8 cellular contexts compared by ENCODE assay signal in genomic region chr20:45970646-45971424, GRCh38. TPM values are rescaled to one million over a fixed set of nuclear protein-coding genes. Genes with fewer than 3 reads are reported as not detected.
A peak's percentile ranks its signal among the peaks of the same experiment; 100 is the strongest.
DNase-seq lines count a peak whose midpoint lies in the region; ATAC-seq, FAIRE-seq and TF ChIP-seq lines count a peak whose summit lies in the region.

No MANE protein-coding gene starts in this region.

- intact Hi-C loops in activated CD4-positive, alpha-beta T cell treated with anti-CD3 and anti-CD28 coated beads, Interleukin-2, amount 10 ng/mL, durations not matched to agents 24 days and 14 days (cut with micrococcal nuclease): loop anchor here (2.0 to 5.0 kb wide), 2 partner anchors 36 to 172 kb away; partner anchors contain the start of gene MMP9
- intact Hi-C loops in body of pancreas (cut with DNase I): no loop called here

- no peak for DNase-seq in activated CD4-positive, alpha-beta T cell treated with anti-CD3 and anti-CD28 coated beads, Interleukin-2, amount 10 ng/mL, durations not matched to agents 24 days and 14 days
- no peak for DNase-seq in activated CD4-positive, alpha-beta T cell treated with anti-CD3 and anti-CD28 coated beads, Interleukin-2, amount 50 U/mL, for 4 hours
- no peak for DNase-seq in Jurkat, Clone E6-1 (ENCODE audit: low read depth, low spot score)
- DNase-seq in body of pancreas (peak in 3 of 4 donors; percentile 33 to 44 (median 35)), keratinocyte (ENCODE audit: low read depth, low spot score) (no peak), ACHN (no peak), NCI-H69 (lab: John Stamatoyannopoulos, UW) (no peak)
- DNase-seq in stimulated activated naive B cell treated with anti-CD40 and anti-IgM and Interleukin-4, amounts not matched to agents 10 μg/mL and 1 μg/mL and 100 μg/mL, for 72 hours: peak; percentile 33

- in situ Hi-C loops in ACHN (cut with HindIII; ENCODE audit: low pct_ligation_motif_present, low pct_unique_long_range_greater_than_20kb, low sequenced_read_pairs): no loop called here

- peaks cover 22% of the 10 kb centered on the region for H3K36me3 Mint-ChIP-seq in activated CD4-positive, alpha-beta T cell treated with anti-CD3 and anti-CD28 coated beads, Interleukin-2, amount 10 ng/mL, durations not matched to agents 24 days and 14 days (ENCODE audit: low read depth)
- H3K36me3 Mint-ChIP-seq in stimulated activated naive B cell treated with anti-CD40 and anti-IgM and Interleukin-4, amounts not matched to agents 10 μg/mL and 1 μg/mL and 100 μg/mL, for 72 hours: peaks cover 12 to 30% of the 10 kb centered on the region in 2 donors

- H3K4me1 ChIP-seq in body of pancreas: peaks cover 26% of the 10 kb centered on the region
- H3K4me1 ChIP-seq in keratinocyte (ENCODE audit: control insufficient read depth, extremely low read depth, insufficient read depth, low read length): peaks cover 23% of the 10 kb centered on the region

- no peaks in the 10 kb centered on the region for H3K9me1 ChIP-seq in keratinocyte (ENCODE audit: control insufficient read depth, extremely low read depth, insufficient read depth, low read length)

- dilution Hi-C loops in keratinocyte (cut with MboI; ENCODE audit: extremely low pct_ligation_motif_present, low sequenced_read_pairs): no loop called here

- H3K4me3 Mint-ChIP-seq in activated CD4-positive, alpha-beta T cell treated with anti-CD3 and anti-CD28 coated beads, Interleukin-2, amount 10 ng/mL, durations not matched to agents 24 days and 14 days: peak overlapping the region; percentile 93
- peak overlapping the region; percentile 87 to 94 for H3K4me3 Mint-ChIP-seq in stimulated activated naive B cell treated with anti-CD40 and anti-IgM and Interleukin-4, amounts not matched to agents 10 μg/mL and 1 μg/mL and 100 μg/mL, for 72 hours

- no peaks in the 10 kb centered on the region for H4K20me1 ChIP-seq in keratinocyte (ENCODE audit: control insufficient read depth, extremely low read depth, insufficient read depth, low read length)

- H3K4me2 ChIP-seq in keratinocyte (ENCODE audit: control insufficient read depth, extremely low read depth, insufficient read depth, low read depth, low read length): peak overlapping the region; percentile 95

- H3K27me3 Mint-ChIP-seq in activated CD4-positive, alpha-beta T cell treated with anti-CD3 and anti-CD28 coated beads, Interleukin-2, amount 10 ng/mL, durations not matched to agents 24 days and 14 days: no peaks in the 10 kb centered on the region
- peaks cover 1 to 3% of the 10 kb centered on the region in 2 donors for H3K27me3 Mint-ChIP-seq in stimulated activated naive B cell treated with anti-CD40 and anti-IgM and Interleukin-4, amounts not matched to agents 10 μg/mL and 1 μg/mL and 100 μg/mL, for 72 hours

- peaks cover 15% of the 10 kb centered on the region for H3K4me1 Mint-ChIP-seq in activated CD4-positive, alpha-beta T cell treated with anti-CD3 and anti-CD28 coated beads, Interleukin-2, amount 10 ng/mL, durations not matched to agents 24 days and 14 days
- H3K4me1 Mint-ChIP-seq in stimulated activated naive B cell treated with anti-CD40 and anti-IgM and Interleukin-4, amounts not matched to agents 10 μg/mL and 1 μg/mL and 100 μg/mL, for 72 hours: peaks cover 17 to 33% of the 10 kb centered on the region in 2 donors

- H3K9me3 ChIP-seq in body of pancreas (no peaks in the 10 kb centered on the region), keratinocyte (ENCODE audit: control insufficient read depth, low read depth, low read length) (no peaks in the 10 kb centered on the region)

- no peak for FAIRE-seq in keratinocyte (lab: Jason Lieb, UNC)

- ATAC-seq in body of pancreas: no peak
- peak; percentile 6 to 14 for ATAC-seq in stimulated activated naive B cell treated with anti-CD40 and anti-IgM and Interleukin-4, amounts not matched to agents 10 μg/mL and 1 μg/mL and 100 μg/mL, for 72 hours (replicated peaks)

- H3K4me3 ChIP-seq in Jurkat, Clone E6-1 (ENCODE audit: low read length): peak overlapping the region; percentile 98
- H3K4me3 ChIP-seq in body of pancreas (peak overlapping the region; percentile 91 to 98), keratinocyte (ENCODE audit: control insufficient read depth in 2 of 3, extremely low read depth in 1 of 3, insufficient read depth in 2 of 3, low read depth in 1 of 3, low read length in 3 of 3) (peak overlapping the region; percentile 86 to 94 (median 89))

- 6 to 31% methylated on average over 4 to 33 of the region's 34 CpGs for WGBS in body of pancreas, 2 donors

- peak overlapping the region; percentile 96 to 100 (median 98) for H3K27ac ChIP-seq in body of pancreas
- H3K27ac ChIP-seq in keratinocyte (ENCODE audit: control insufficient read depth, insufficient read depth, low read length): peak overlapping the region; percentile 100

- H2AFZ ChIP-seq in keratinocyte (ENCODE audit: control insufficient read depth, low read length): peak overlapping the region; percentile 46

- H3K36me3 ChIP-seq in body of pancreas (replicated peaks in 1 of 2; ENCODE audit: insufficient read depth in 1 of 2, low read depth in 2 of 2) (peaks cover 6 to 12% of the 10 kb centered on the region in 2 donors), keratinocyte (ENCODE audit: control insufficient read depth in 2 of 2, extremely low read depth in 1 of 2, insufficient read depth in 2 of 2, low read length in 2 of 2) (peaks cover 25 to 29% of the 10 kb centered on the region in 2 experiments)

- TF ChIP-seq CTCF in body of pancreas (IDR thresholded peaks at IDR 0.05): no peak
- TF ChIP-seq CTCF in keratinocyte (optimal IDR thresholded peaks at IDR 0.05 in 1 of 3, IDR thresholded peaks at IDR 0.05 in 1 of 3, conservative IDR thresholded peaks at IDR 0.05 in 1 of 3; ENCODE audit: extremely low read depth in 1 of 3, insufficient read depth in 2 of 3, low read length in 3 of 3): no peak

- TF ChIP-seq POLR2A in body of pancreas (IDR thresholded peaks at IDR 0.05): no peak

- H3K79me2 ChIP-seq in keratinocyte (ENCODE audit: control insufficient read depth, insufficient read depth, low read length): peaks cover 34% of the 10 kb centered on the region

- peak overlapping the region; percentile 100 for H3K9ac ChIP-seq in keratinocyte (ENCODE audit: control insufficient read depth, extremely low read depth, insufficient read depth, low read length)

- peak overlapping the region; percentile 99 for H3K27ac Mint-ChIP-seq in activated CD4-positive, alpha-beta T cell treated with anti-CD3 and anti-CD28 coated beads, Interleukin-2, amount 10 ng/mL, durations not matched to agents 24 days and 14 days
- H3K27ac Mint-ChIP-seq in stimulated activated naive B cell treated with anti-CD40 and anti-IgM and Interleukin-4, amounts not matched to agents 10 μg/mL and 1 μg/mL and 100 μg/mL, for 72 hours: peak overlapping the region; percentile 100

- no peaks in the 10 kb centered on the region for H3K27me3 ChIP-seq in body of pancreas
- H3K27me3 ChIP-seq in keratinocyte (ENCODE audit: control insufficient read depth, extremely low read depth, insufficient read depth, low read length): no peaks in the 10 kb centered on the region

- peaks cover 3% of the 10 kb centered on the region for H3K9me3 Mint-ChIP-seq in activated CD4-positive, alpha-beta T cell treated with anti-CD3 and anti-CD28 coated beads, Interleukin-2, amount 10 ng/mL, durations not matched to agents 24 days and 14 days
- no peaks in the 10 kb centered on the region for H3K9me3 Mint-ChIP-seq in stimulated activated naive B cell treated with anti-CD40 and anti-IgM and Interleukin-4, amounts not matched to agents 10 μg/mL and 1 μg/mL and 100 μg/mL, for 72 hours

RNA-seq across cellular contexts. Expression of gene ZNF335, which starts 1.2 kb away (rescaled TPM):
- 37.5 and 39.5 TPM in 2 replicates for total RNA-seq in activated CD4-positive, alpha-beta T cell treated with anti-CD3 and anti-CD28 coated beads, Interleukin-2, amount 10 ng/mL, durations not matched to agents 24 days and 14 days
- 19.7 TPM for polyA plus RNA-seq in Jurkat, Clone E6-1 (2012; ENCODE audit: insufficient read depth, insufficient read length)
- total RNA-seq in body of pancreas: 10 to 100 TPM; 21.8 to 41.9 TPM
- polyA plus RNA-seq in keratinocyte: 5.8 to 9.1 TPM (median 6.8 TPM) in 3 replicates
- polyA plus RNA-seq in keratinocyte (2011; ENCODE audit: low read depth): 2.8 TPM
- 3.7 and 6.4 TPM in 2 replicates for polyA plus RNA-seq in keratinocyte (2011; cell fraction: cytosol; rRNA removed)
- polyA plus RNA-seq in keratinocyte (2011; cell fraction: nucleus; rRNA removed): 25.7 and 32.3 TPM in 2 replicates
- polyA plus RNA-seq in keratinocyte (2012; ENCODE audit: low replicate concordance): 10.8 and 11.8 TPM in 2 replicates
- 11.4 to 39.2 TPM (median 18.8 TPM) in 3 replicates for polyA minus RNA-seq in keratinocyte
- polyA minus RNA-seq in keratinocyte (2011; cell fraction: cytosol; rRNA and poly(A)+ RNA removed): 7.9 TPM
- 20.3 and 26.6 TPM in 2 replicates for polyA minus RNA-seq in keratinocyte (2011; cell fraction: nucleus; rRNA and poly(A)+ RNA removed)

RNA-seq across cellular contexts. Expression of gene PCIF1, which starts 36.4 kb away (rescaled TPM):
- total RNA-seq in activated CD4-positive, alpha-beta T cell treated with anti-CD3 and anti-CD28 coated beads, Interleukin-2, amount 10 ng/mL, durations not matched to agents 24 days and 14 days: 26.1 and 27.8 TPM in 2 replicates
- polyA plus RNA-seq in Jurkat, Clone E6-1 (2012; ENCODE audit: insufficient read depth, insufficient read length): 59.9 TPM
- total RNA-seq in body of pancreas: 10 to 100 TPM; 20.2 to 28.7 TPM
- 5.4 to 12.7 TPM (median 7.0 TPM) in 3 replicates for polyA plus RNA-seq in keratinocyte
- polyA plus RNA-seq in keratinocyte (2011; ENCODE audit: low read depth): 4.4 TPM
- polyA plus RNA-seq in keratinocyte (2011; cell fraction: cytosol; rRNA removed): 6.3 and 10.3 TPM in 2 replicates
- 8.5 and 11.5 TPM in 2 replicates for polyA plus RNA-seq in keratinocyte (2011; cell fraction: nucleus; rRNA removed)
- polyA plus RNA-seq in keratinocyte (2012; ENCODE audit: low replicate concordance): 12.9 and 14.2 TPM in 2 replicates
- polyA minus RNA-seq in keratinocyte: 8.5 to 24.8 TPM (median 9.1 TPM) in 3 replicates
- polyA minus RNA-seq in keratinocyte (2011; cell fraction: cytosol; rRNA and poly(A)+ RNA removed): 14.6 TPM
- 6.8 and 8.5 TPM in 2 replicates for polyA minus RNA-seq in keratinocyte (2011; cell fraction: nucleus; rRNA and poly(A)+ RNA removed)

RNA-seq across cellular contexts. Expression of gene MMP9, which starts 37.9 kb away (rescaled TPM):
- 0.19 and 0.28 TPM in 2 replicates for total RNA-seq in activated CD4-positive, alpha-beta T cell treated with anti-CD3 and anti-CD28 coated beads, Interleukin-2, amount 10 ng/mL, durations not matched to agents 24 days and 14 days
- not detected for polyA plus RNA-seq in Jurkat, Clone E6-1 (2012; ENCODE audit: insufficient read depth, insufficient read length)
- under 1 TPM in 1 of 2 donors, not detected in 1; 0.26 TPM for total RNA-seq in body of pancreas
- 0.18 to 1.1 TPM (median 0.68 TPM) in 3 replicates for polyA plus RNA-seq in keratinocyte
- polyA plus RNA-seq in keratinocyte (2011; ENCODE audit: low read depth): 0.19 TPM
- polyA plus RNA-seq in keratinocyte (2011; cell fraction: cytosol; rRNA removed): 0.11 and 0.26 TPM in 2 replicates
- 0.75 and 1.3 TPM in 2 replicates for polyA plus RNA-seq in keratinocyte (2011; cell fraction: nucleus; rRNA removed)
- polyA plus RNA-seq in keratinocyte (2012; ENCODE audit: low replicate concordance): 0.30 and 3.1 TPM in 2 replicates
- polyA minus RNA-seq in keratinocyte: 0.06 to 1.7 TPM (median 0.40 TPM) in 3 replicates
- 1.2 TPM for polyA minus RNA-seq in keratinocyte (2011; cell fraction: cytosol; rRNA and poly(A)+ RNA removed)
- polyA minus RNA-seq in keratinocyte (2011; cell fraction: nucleus; rRNA and poly(A)+ RNA removed): 0.85 and 1.4 TPM in 2 replicates

RNA-seq across cellular contexts. Expression of gene SLC12A5, which starts 58.2 kb away (rescaled TPM):
- not detected in 2 replicates for total RNA-seq in activated CD4-positive, alpha-beta T cell treated with anti-CD3 and anti-CD28 coated beads, Interleukin-2, amount 10 ng/mL, durations not matched to agents 24 days and 14 days
- 3.4 TPM for polyA plus RNA-seq in Jurkat, Clone E6-1 (2012; ENCODE audit: insufficient read depth, insufficient read length)
- not detected for total RNA-seq in body of pancreas
- 0.42 to 1.0 TPM in 2 of 3 replicates, not detected in the other for polyA plus RNA-seq in keratinocyte
- not detected for polyA plus RNA-seq in keratinocyte (2011; ENCODE audit: low read depth)
- 1.2 and 1.7 TPM in 2 replicates for polyA plus RNA-seq in keratinocyte (2011; cell fraction: cytosol; rRNA removed)
- polyA plus RNA-seq in keratinocyte (2011; cell fraction: nucleus; rRNA removed): 0.27 and 0.84 TPM in 2 replicates
- polyA plus RNA-seq in keratinocyte (2012; ENCODE audit: low replicate concordance): 2.0 TPM in 1 of 2 replicates, not detected in the other
- 0.29 TPM in 1 of 3 replicates, not detected in the others for polyA minus RNA-seq in keratinocyte
- polyA minus RNA-seq in keratinocyte (2011; cell fraction: cytosol; rRNA and poly(A)+ RNA removed): not detected
- polyA minus RNA-seq in keratinocyte (2011; cell fraction: nucleus; rRNA and poly(A)+ RNA removed): 0.93 TPM in 1 of 2 replicates, not detected in the other

RNA-seq across cellular contexts. Expression of gene PLTP, which starts 58.9 kb away (rescaled TPM):
- total RNA-seq in activated CD4-positive, alpha-beta T cell treated with anti-CD3 and anti-CD28 coated beads, Interleukin-2, amount 10 ng/mL, durations not matched to agents 24 days and 14 days: 3.2 and 4.0 TPM in 2 replicates
- 1.2 TPM for polyA plus RNA-seq in Jurkat, Clone E6-1 (2012; ENCODE audit: insufficient read depth, insufficient read length)
- 100 to 1,000 TPM; 109 to 198 TPM for total RNA-seq in body of pancreas
- 26.3 to 58.1 TPM (median 46.5 TPM) in 3 replicates for polyA plus RNA-seq in keratinocyte
- polyA plus RNA-seq in keratinocyte (2011; ENCODE audit: low read depth): 16.6 TPM
- 33.7 and 79.0 TPM in 2 replicates for polyA plus RNA-seq in keratinocyte (2011; cell fraction: cytosol; rRNA removed)
- polyA plus RNA-seq in keratinocyte (2011; cell fraction: nucleus; rRNA removed): 84.1 and 121 TPM in 2 replicates
- polyA plus RNA-seq in keratinocyte (2012; ENCODE audit: low replicate concordance): 53.4 and 63.7 TPM in 2 replicates
- polyA minus RNA-seq in keratinocyte: 32.2 to 98.3 TPM (median 57.4 TPM) in 3 replicates
- polyA minus RNA-seq in keratinocyte (2011; cell fraction: cytosol; rRNA and poly(A)+ RNA removed): 82.1 TPM
- polyA minus RNA-seq in keratinocyte (2011; cell fraction: nucleus; rRNA and poly(A)+ RNA removed): 59.9 and 73.8 TPM in 2 replicates

Comparison
In these comparisons a context has a peak if more than half of its experiments do, and no peak if none do; other contexts are left out.
1. DNase-seq: peak in body of pancreas (3 of 4) and stimulated activated naive B cell treated with anti-CD40 and anti-IgM and Interleukin-4, amounts not matched to agents 10 μg/mL and 1 μg/mL and 100 μg/mL, for 72 hours (single experiment); none in activated CD4-positive, alpha-beta T cell treated with anti-CD3 and anti-CD28 coated beads, Interleukin-2, amount 10 ng/mL, durations not matched to agents 24 days and 14 days (single experiment), activated CD4-positive, alpha-beta T cell treated with anti-CD3 and anti-CD28 coated beads, Interleukin-2, amount 50 U/mL, for 4 hours (0 of 2), Jurkat, Clone E6-1 (single experiment), keratinocyte (single experiment), ACHN (single experiment) and NCI-H69 (single experiment).
2. Peak in every context shown above with its lines, with median percentiles within 50 percentile points of each other: H3K4me3 ChIP-seq.